In genomic region chr1:101820080-101820479, GRCh38 we compare ENCODE assay signal across 9 cellular contexts.
DNase-seq lines count a peak whose midpoint lies in the region; ATAC-seq and TF ChIP-seq lines count a peak whose summit lies in the region.
"Had no signal": no experiment of that assay in that cellular context is flagged by ENCODE, and none has a peak within 500 bp of the region (broad histone marks: within the 10 kb centered on the region; RNA-seq: fewer than 3 reads in every experiment).

No MANE protein-coding gene starts in this region.

- TF ChIP-seq CTCF in liver (IDR thresholded peaks at IDR 0.05; ENCODE audit: low read depth, low read length, missing input control) = peak; percentile 18

- WGBS in liver = 47% methylated on average over 1 of the region's 1 CpG

- no peak overlapping the region for H3K9ac ChIP-seq in liver (ENCODE audit: low read depth in 1 of 2, low read length in 2 of 2)

- DNase-seq in NCI-H1105 treated with DMSO at 0.1 percent for 48 hours (lab: John Stamatoyannopoulos, UW) = peak; percentile 70
- peak; percentile 34 for DNase-seq in amniotic epithelial cell (ENCODE audit: low read depth)
- no peak for DNase-seq in DMS79 treated with DMSO at 0.1 percent for 48 hours (lab: John Stamatoyannopoulos, UW)
- DNase-seq in activated naive CD4-positive, alpha-beta T cell treated with anti-CD3 and anti-CD28 coated beads, Interleukin-2, amount 50 U/mL, for 72 hours (ENCODE audit: low spot score in 2 of 2) = no peak

- peak; percentile 70 to 73 for TF ChIP-seq RAD21 in liver (IDR thresholded peaks at IDR 0.05)

- no peak overlapping the region for H3K27ac ChIP-seq in liver (ENCODE audit: low read depth in 1 of 2, low read length in 2 of 2)

- H3K4me1 ChIP-seq in liver (ENCODE audit: control insufficient read depth in 4 of 4, insufficient read depth in 4 of 4, low read length in 3 of 4) = no peaks in the 10 kb centered on the region

- H3K9me3 Mint-ChIP-seq in activated naive CD4-positive, alpha-beta T cell treated with anti-CD3 and anti-CD28 coated beads, Interleukin-2, amount 50 U/mL, for 72 hours = no peaks in the 10 kb centered on the region
- H3K9me3 Mint-ChIP-seq: T-helper 1 cell treated with Interleukin-12 subunit alpha and Interleukin-12 subunit beta and Interleukin-4 antibody, amounts not matched to agents 30 μg/mL and 1 μg/mL, for 36 hours had no signal

- H3K36me3 Mint-ChIP-seq in activated naive CD4-positive, alpha-beta T cell treated with anti-CD3 and anti-CD28 coated beads, Interleukin-2, amount 50 U/mL, for 72 hours = no peaks in the 10 kb centered on the region

- H3K9me3 ChIP-seq in liver (ENCODE audit: control insufficient read depth in 4 of 4, low read length in 3 of 4) = no peaks in the 10 kb centered on the region

- no peaks in the 10 kb centered on the region for H3K27me3 ChIP-seq in liver (ENCODE audit: control insufficient read depth in 4 of 4, insufficient read depth in 4 of 4, low read length in 3 of 4)

- H3K36me3 ChIP-seq in liver (ENCODE audit: control insufficient read depth in 4 of 4, insufficient read depth in 3 of 4, low read depth in 1 of 4, low read length in 3 of 4) = no peaks in the 10 kb centered on the region

- H3K4me3 ChIP-seq in liver (ENCODE audit: low read depth in 1 of 3, low read length in 3 of 3) = no peak overlapping the region

- peak; percentile 80 for ATAC-seq in GM18907 (IDR thresholded peaks at IDR 0.05; ENCODE audit: unreplicated experiment)
- no peak for ATAC-seq in GM19397 (IDR thresholded peaks at IDR 0.05; ENCODE audit: unreplicated experiment)
- ATAC-seq in activated naive CD4-positive, alpha-beta T cell treated with anti-CD3 and anti-CD28 coated beads, Interleukin-2, amount 50 U/mL, for 72 hours = no peak
- no peak for ATAC-seq in GM19463 (IDR thresholded peaks at IDR 0.05; ENCODE audit: unreplicated experiment)

- no peak overlapping the region for H3K27ac Mint-ChIP-seq in activated naive CD4-positive, alpha-beta T cell treated with anti-CD3 and anti-CD28 coated beads, Interleukin-2, amount 50 U/mL, for 72 hours
- H3K27ac Mint-ChIP-seq: T-helper 1 cell treated with Interleukin-12 subunit alpha and Interleukin-12 subunit beta and Interleukin-4 antibody, amounts not matched to agents 30 μg/mL and 1 μg/mL, for 36 hours had no signal

TF ChIP-seq in liver, 16 proteins besides CTCF, POLR2A, EP300 and RAD21:
- TF ChIP-seq MAX (IDR thresholded peaks at IDR 0.05) = no peak
- TF ChIP-seq, protein P1, sequence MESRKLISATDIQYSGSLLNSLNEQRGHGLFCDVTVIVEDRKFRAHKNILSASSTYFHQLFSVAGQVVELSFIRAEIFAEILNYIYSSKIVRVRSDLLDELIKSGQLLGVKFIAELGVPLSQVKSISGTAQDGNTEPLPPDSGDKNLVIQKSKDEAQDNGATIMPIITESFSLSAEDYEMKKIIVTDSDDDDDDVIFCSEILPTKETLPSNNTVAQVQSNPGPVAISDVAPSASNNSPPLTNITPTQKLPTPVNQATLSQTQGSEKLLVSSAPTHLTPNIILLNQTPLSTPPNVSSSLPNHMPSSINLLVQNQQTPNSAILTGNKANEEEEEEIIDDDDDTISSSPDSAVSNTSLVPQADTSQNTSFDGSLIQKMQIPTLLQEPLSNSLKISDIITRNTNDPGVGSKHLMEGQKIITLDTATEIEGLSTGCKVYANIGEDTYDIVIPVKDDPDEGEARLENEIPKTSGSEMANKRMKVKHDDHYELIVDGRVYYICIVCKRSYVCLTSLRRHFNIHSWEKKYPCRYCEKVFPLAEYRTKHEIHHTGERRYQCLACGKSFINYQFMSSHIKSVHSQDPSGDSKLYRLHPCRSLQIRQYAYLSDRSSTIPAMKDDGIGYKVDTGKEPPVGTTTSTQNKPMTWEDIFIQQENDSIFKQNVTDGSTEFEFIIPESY (IDR thresholded peaks at IDR 0.05) = no peak
- no peak for TF ChIP-seq HNF4G (IDR thresholded peaks at IDR 0.05)
- TF ChIP-seq, protein P2, sequence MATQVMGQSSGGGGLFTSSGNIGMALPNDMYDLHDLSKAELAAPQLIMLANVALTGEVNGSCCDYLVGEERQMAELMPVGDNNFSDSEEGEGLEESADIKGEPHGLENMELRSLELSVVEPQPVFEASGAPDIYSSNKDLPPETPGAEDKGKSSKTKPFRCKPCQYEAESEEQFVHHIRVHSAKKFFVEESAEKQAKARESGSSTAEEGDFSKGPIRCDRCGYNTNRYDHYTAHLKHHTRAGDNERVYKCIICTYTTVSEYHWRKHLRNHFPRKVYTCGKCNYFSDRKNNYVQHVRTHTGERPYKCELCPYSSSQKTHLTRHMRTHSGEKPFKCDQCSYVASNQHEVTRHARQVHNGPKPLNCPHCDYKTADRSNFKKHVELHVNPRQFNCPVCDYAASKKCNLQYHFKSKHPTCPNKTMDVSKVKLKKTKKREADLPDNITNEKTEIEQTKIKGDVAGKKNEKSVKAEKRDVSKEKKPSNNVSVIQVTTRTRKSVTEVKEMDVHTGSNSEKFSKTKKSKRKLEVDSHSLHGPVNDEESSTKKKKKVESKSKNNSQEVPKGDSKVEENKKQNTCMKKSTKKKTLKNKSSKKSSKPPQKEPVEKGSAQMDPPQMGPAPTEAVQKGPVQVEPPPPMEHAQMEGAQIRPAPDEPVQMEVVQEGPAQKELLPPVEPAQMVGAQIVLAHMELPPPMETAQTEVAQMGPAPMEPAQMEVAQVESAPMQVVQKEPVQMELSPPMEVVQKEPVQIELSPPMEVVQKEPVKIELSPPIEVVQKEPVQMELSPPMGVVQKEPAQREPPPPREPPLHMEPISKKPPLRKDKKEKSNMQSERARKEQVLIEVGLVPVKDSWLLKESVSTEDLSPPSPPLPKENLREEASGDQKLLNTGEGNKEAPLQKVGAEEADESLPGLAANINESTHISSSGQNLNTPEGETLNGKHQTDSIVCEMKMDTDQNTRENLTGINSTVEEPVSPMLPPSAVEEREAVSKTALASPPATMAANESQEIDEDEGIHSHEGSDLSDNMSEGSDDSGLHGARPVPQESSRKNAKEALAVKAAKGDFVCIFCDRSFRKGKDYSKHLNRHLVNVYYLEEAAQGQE (IDR thresholded peaks at IDR 0.05) = no peak
- no peak for TF ChIP-seq FOXA1 (IDR thresholded peaks at IDR 0.05)
- no peak for TF ChIP-seq ATF3 (IDR thresholded peaks at IDR 0.05)
- TF ChIP-seq GABPA (IDR thresholded peaks at IDR 0.05 in 1 of 2, conservative IDR thresholded peaks at IDR 0.05 in 1 of 2) = no peak
- no peak for TF ChIP-seq SP1 (IDR thresholded peaks at IDR 0.05)
- TF ChIP-seq JUND (IDR thresholded peaks at IDR 0.05) = no peak
- no peak for TF ChIP-seq EGR1 (IDR thresholded peaks at IDR 0.05; ENCODE audit: low read depth in 2 of 2)

Comparison
In these comparisons a context has a peak if more than half of its experiments do, and no peak if none do; other contexts are left out.
1. DNase-seq: peak in NCI-H1105 treated with DMSO at 0.1 percent for 48 hours (single experiment) and amniotic epithelial cell (single experiment); none in DMS79 treated with DMSO at 0.1 percent for 48 hours (single experiment) and activated naive CD4-positive, alpha-beta T cell treated with anti-CD3 and anti-CD28 coated beads, Interleukin-2, amount 50 U/mL, for 72 hours (0 of 2).